In the genomic region with DNA sequence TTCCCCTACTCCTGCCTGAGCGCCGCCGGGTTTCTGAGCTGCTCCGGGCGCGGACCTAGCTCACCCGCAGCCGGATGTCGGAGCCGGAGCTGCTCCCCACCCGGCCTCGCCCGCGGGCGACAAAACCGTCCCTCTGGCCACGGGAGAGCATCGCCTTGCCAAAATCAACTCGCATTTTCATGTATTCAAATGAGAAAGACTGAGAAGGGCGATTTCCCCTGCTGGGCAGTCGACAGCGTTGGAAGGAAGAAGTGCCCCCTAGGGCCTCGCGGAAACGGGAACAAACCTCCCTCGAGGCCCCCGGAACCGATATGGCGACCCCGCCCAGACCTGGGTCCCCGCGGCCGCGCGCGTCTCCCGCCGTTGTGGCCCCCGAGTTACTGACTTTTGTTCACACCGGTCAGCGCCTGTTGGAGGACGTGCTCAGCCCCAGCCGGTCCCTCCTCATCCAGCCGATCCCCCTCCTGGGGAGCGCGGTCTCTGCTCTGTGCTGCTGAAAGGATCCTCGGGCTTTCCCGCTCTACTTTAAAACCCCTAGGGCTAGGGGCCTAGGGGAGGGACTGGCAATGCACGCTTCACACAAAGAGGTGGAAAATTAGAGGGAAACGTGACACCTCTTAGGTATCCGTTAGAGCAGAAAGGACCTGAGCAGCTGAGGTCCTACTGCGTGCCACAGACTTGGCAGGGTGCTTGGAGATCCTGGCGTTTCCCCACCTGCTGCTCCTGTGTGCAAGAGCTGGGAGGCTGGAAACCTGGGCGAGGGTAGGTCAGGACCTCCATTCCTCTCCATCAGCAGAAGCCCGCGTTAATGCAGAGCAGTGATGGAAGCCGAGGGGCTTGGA, we compare ENCODE assay signal across 9 cellular contexts. TPM values are rescaled to one million over a fixed set of nuclear protein-coding genes. Genes with fewer than 3 reads are reported as not detected.
DNase-seq lines count a peak whose midpoint lies in the region; ATAC-seq, FAIRE-seq and TF ChIP-seq lines count a peak whose summit lies in the region.
"Had no signal": no experiment of that assay in that cellular context is flagged by ENCODE, and none has a peak within 500 bp of the region (broad histone marks: within the 10 kb centered on the region; RNA-seq: fewer than 3 reads in every experiment).

No MANE protein-coding gene starts in this region.

- H3K27ac Mint-ChIP-seq in activated naive CD4-positive, alpha-beta T cell treated with anti-CD3 and anti-CD28 coated beads, Interleukin-2, amount 10 ng/mL, durations not matched to agents 7 days and 5 days, result peak overlapping the region; percentile 68

- TF ChIP-seq CTCF in keratinocyte (optimal IDR thresholded peaks at IDR 0.05 in 1 of 3, IDR thresholded peaks at IDR 0.05 in 1 of 3, conservative IDR thresholded peaks at IDR 0.05 in 1 of 3; ENCODE audit: extremely low read depth in 1 of 3, insufficient read depth in 2 of 3, low read length in 3 of 3) (no peak), thoracic aorta (IDR thresholded peaks at IDR 0.05) (no peak)

- peaks cover 12% of the 10 kb centered on the region for H3K36me3 Mint-ChIP-seq in activated naive CD4-positive, alpha-beta T cell treated with anti-CD3 and anti-CD28 coated beads, Interleukin-2, amount 10 ng/mL, durations not matched to agents 7 days and 5 days

- H3K27ac ChIP-seq in keratinocyte (ENCODE audit: control insufficient read depth, insufficient read depth, low read length) (no peak overlapping the region), thoracic aorta (no peak overlapping the region)

- H2AFZ ChIP-seq in keratinocyte (ENCODE audit: control insufficient read depth, low read length), result no peak overlapping the region

- H3K4me1 Mint-ChIP-seq in activated naive CD4-positive, alpha-beta T cell treated with anti-CD3 and anti-CD28 coated beads, Interleukin-2, amount 10 ng/mL, durations not matched to agents 7 days and 5 days, result peaks cover 13% of the 10 kb centered on the region

- no peaks in the 10 kb centered on the region for H3K9me1 ChIP-seq in keratinocyte (ENCODE audit: control insufficient read depth, extremely low read depth, insufficient read depth, low read length)

- H3K79me2 ChIP-seq in keratinocyte (ENCODE audit: control insufficient read depth, insufficient read depth, low read length), result no peaks in the 10 kb centered on the region

- ATAC-seq in thoracic aorta (ENCODE audit: insufficient number of reproducible peaks, low FRiP score, low read depth), result no peak
- no peak for ATAC-seq in HG03159 (IDR thresholded peaks at IDR 0.05; ENCODE audit: unreplicated experiment)
- no peak for ATAC-seq in GM18867 (IDR thresholded peaks at IDR 0.05; ENCODE audit: unreplicated experiment)

- H3K9ac ChIP-seq in NT2/D1 (ENCODE audit: insufficient read length, low read depth), result no peak overlapping the region
- no peak overlapping the region for H3K9ac ChIP-seq in keratinocyte (ENCODE audit: control insufficient read depth, extremely low read depth, insufficient read depth, low read length)

- H3K9me3 ChIP-seq in NT2/D1 (ENCODE audit: insufficient read depth, low read length) (no peaks in the 10 kb centered on the region), keratinocyte (ENCODE audit: control insufficient read depth, low read depth, low read length) (no peaks in the 10 kb centered on the region), thoracic aorta (no peaks in the 10 kb centered on the region)

- FAIRE-seq in keratinocyte (lab: Jason Lieb, UNC), result no peak

- H3K4me1 ChIP-seq in NT2/D1 (ENCODE audit: insufficient read depth, insufficient read length), result peaks cover 4% of the 10 kb centered on the region
- H3K4me1 ChIP-seq in keratinocyte (ENCODE audit: control insufficient read depth, extremely low read depth, insufficient read depth, low read length), result peaks cover 12% of the 10 kb centered on the region
- peaks cover 6 to 34% of the 10 kb centered on the region in 2 donors for H3K4me1 ChIP-seq in thoracic aorta (ENCODE audit: control insufficient read depth in 1 of 2, low read depth in 2 of 2)

- H4K20me1 ChIP-seq in keratinocyte (ENCODE audit: control insufficient read depth, extremely low read depth, insufficient read depth, low read length), result no peaks in the 10 kb centered on the region

- H3K9me3 Mint-ChIP-seq in activated naive CD4-positive, alpha-beta T cell treated with anti-CD3 and anti-CD28 coated beads, Interleukin-2, amount 10 ng/mL, durations not matched to agents 7 days and 5 days, result peaks cover 6% of the 10 kb centered on the region

- peak overlapping the region; percentile 16 for H3K4me3 ChIP-seq in NT2/D1 (ENCODE audit: insufficient read length, low read depth)
- H3K4me3 ChIP-seq in keratinocyte (ENCODE audit: control insufficient read depth in 2 of 3, extremely low read depth in 1 of 3, insufficient read depth in 2 of 3, low read depth in 1 of 3, low read length in 3 of 3), result peak overlapping the region in 1 of 3 experiments; percentile 38
- H3K4me3 ChIP-seq in thoracic aorta, result peak overlapping the region; percentile 38

- dilution Hi-C loops in keratinocyte (cut with MboI; ENCODE audit: extremely low pct_ligation_motif_present, low sequenced_read_pairs), result no loop called here

- no peak for DNase-seq in activated naive CD4-positive, alpha-beta T cell treated with anti-CD3 and anti-CD28 coated beads, Interleukin-2, amount 10 ng/mL, durations not matched to agents 7 days and 5 days
- no peak for DNase-seq in activated naive CD4-positive, alpha-beta T cell treated with Interleukin-2 at 50 U/mL for 16 hours
- no peak for DNase-seq in NT2/D1 (ENCODE audit: low read depth, low spot score)
- DNase-seq in keratinocyte (ENCODE audit: low read depth, low spot score), result no peak
- no peak for DNase-seq in thoracic aorta (ENCODE audit: low spot score)
- DNase-seq in T-helper 2 cell, result no peak
- DNase-seq: AML-193 had no signal

- H3K4me2 ChIP-seq in keratinocyte (ENCODE audit: control insufficient read depth, extremely low read depth, insufficient read depth, low read depth, low read length), result peak overlapping the region; percentile 54

- no peak overlapping the region for H3K4me3 Mint-ChIP-seq in activated naive CD4-positive, alpha-beta T cell treated with anti-CD3 and anti-CD28 coated beads, Interleukin-2, amount 10 ng/mL, durations not matched to agents 7 days and 5 days

- peaks cover 96% of the 10 kb centered on the region for H3K27me3 ChIP-seq in NT2/D1 (ENCODE audit: insufficient read depth, insufficient read length)
- H3K27me3 ChIP-seq in keratinocyte (ENCODE audit: control insufficient read depth, extremely low read depth, insufficient read depth, low read length), result peaks cover 88% of the 10 kb centered on the region
- peaks cover 48% of the 10 kb centered on the region for H3K27me3 ChIP-seq in thoracic aorta (replicated peaks; ENCODE audit: insufficient read depth)

- peaks cover 94% of the 10 kb centered on the region for H3K27me3 Mint-ChIP-seq in activated naive CD4-positive, alpha-beta T cell treated with anti-CD3 and anti-CD28 coated beads, Interleukin-2, amount 10 ng/mL, durations not matched to agents 7 days and 5 days

- no peaks in the 10 kb centered on the region for H3K36me3 ChIP-seq in NT2/D1 (ENCODE audit: insufficient read depth, insufficient read length, low read length)
- no peaks in the 10 kb centered on the region for H3K36me3 ChIP-seq in keratinocyte (ENCODE audit: control insufficient read depth in 2 of 2, extremely low read depth in 1 of 2, insufficient read depth in 2 of 2, low read length in 2 of 2)
- no peaks in the 10 kb centered on the region for H3K36me3 ChIP-seq in thoracic aorta

- CTCF ChIA-PET in activated naive CD4-positive, alpha-beta T cell treated with anti-CD3 and anti-CD28 coated beads, Interleukin-2, amount 10 ng/mL, durations not matched to agents 7 days and 5 days (lab: Charles Lee), result no interaction called here

RNA-seq across cellular contexts. Expression of a gene that starts 4.3 kb away (rescaled TPM):
- not detected in 3 replicates for polyA plus RNA-seq in keratinocyte
- polyA plus RNA-seq in keratinocyte (2011; ENCODE audit: low read depth), result not detected
- not detected in 2 replicates for polyA plus RNA-seq in keratinocyte (2011; cell fraction: cytosol; rRNA removed)
- 0.01 and 0.32 TPM in 2 replicates for polyA plus RNA-seq in keratinocyte (2011; cell fraction: nucleus; rRNA removed)
- not detected in 2 replicates for polyA plus RNA-seq in keratinocyte (2012; ENCODE audit: low replicate concordance)
- not detected in 3 replicates for polyA minus RNA-seq in keratinocyte
- polyA minus RNA-seq in keratinocyte (2011; cell fraction: cytosol; rRNA and poly(A)+ RNA removed), result not detected
- not detected in 2 replicates for polyA minus RNA-seq in keratinocyte (2011; cell fraction: nucleus; rRNA and poly(A)+ RNA removed)
- total RNA-seq in thoracic aorta, result under 1 TPM in 1 of 2 donors, not detected in 1; 0.14 TPM

RNA-seq across cellular contexts. Expression of a gene that starts 4.7 kb away (rescaled TPM):
- 0.09 to 0.85 TPM (median 0.45 TPM) in 3 replicates for polyA plus RNA-seq in keratinocyte
- 0.77 TPM for polyA plus RNA-seq in keratinocyte (2011; ENCODE audit: low read depth)
- polyA plus RNA-seq in keratinocyte (2011; cell fraction: cytosol; rRNA removed), result 0.27 and 0.36 TPM in 2 replicates
- 2.0 and 2.4 TPM in 2 replicates for polyA plus RNA-seq in keratinocyte (2011; cell fraction: nucleus; rRNA removed)
- 0.14 and 0.41 TPM in 2 replicates for polyA plus RNA-seq in keratinocyte (2012; ENCODE audit: low replicate concordance)
- 0.39 to 0.83 TPM (median 0.46 TPM) in 3 replicates for polyA minus RNA-seq in keratinocyte
- polyA minus RNA-seq in keratinocyte (2011; cell fraction: cytosol; rRNA and poly(A)+ RNA removed), result not detected
- 2.4 and 3.1 TPM in 2 replicates for polyA minus RNA-seq in keratinocyte (2011; cell fraction: nucleus; rRNA and poly(A)+ RNA removed)
- not detected for total RNA-seq in thoracic aorta
